In the genomic region with DNA sequence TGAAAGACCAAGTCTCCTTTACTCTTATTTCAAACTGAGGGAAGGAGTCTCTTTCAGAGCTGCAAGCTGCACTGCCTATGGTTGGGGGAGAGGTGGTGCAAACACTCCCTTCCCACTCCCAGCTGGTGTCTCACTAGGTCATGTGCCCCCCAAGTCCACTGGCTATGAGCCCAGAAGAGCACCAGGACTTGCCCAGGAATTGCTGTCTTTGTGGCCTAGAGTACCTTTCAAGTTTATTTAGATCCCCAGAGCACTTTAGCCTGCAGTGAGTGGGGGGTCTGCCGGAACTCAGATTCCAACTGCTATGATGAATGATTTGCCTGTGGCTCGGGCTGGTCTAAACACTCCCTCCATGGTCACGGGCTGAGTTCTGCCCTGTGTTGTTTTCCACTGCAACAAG, we compare ENCODE assay signal across 32 cellular contexts.
DNase-seq lines count a peak whose midpoint lies in the region; ATAC-seq lines count a peak whose summit lies in the region.
"Had no signal": no experiment of that assay in that cellular context is flagged by ENCODE, and none has a peak within 500 bp of the region (broad histone marks: within the 10 kb centered on the region; RNA-seq: fewer than 3 reads in every experiment).

No MANE protein-coding gene starts in this region.

- peak overlapping the region; percentile 19 for H3K27ac Mint-ChIP-seq in activated CD4-positive, alpha-beta T cell treated with anti-CD3 and anti-CD28 coated beads, Interleukin-2, amount 10 ng/mL, durations not matched to agents 24 days and 14 days
- H3K27ac Mint-ChIP-seq in activated CD4-positive, alpha-beta T cell treated with anti-CD3 and anti-CD28 coated beads for 36 hours = no peak overlapping the region
- H3K27ac Mint-ChIP-seq in stimulated activated naive B cell treated with anti-CD40 and anti-IgM and Interleukin-4, amounts not matched to agents 10 μg/mL and 1 μg/mL and 100 μg/mL, for 72 hours = peak overlapping the region; percentile 21
- H3K27ac Mint-ChIP-seq: activated CD8-positive, alpha-beta memory T cell treated with anti-CD3 and anti-CD28 coated beads, Interleukin-2, amount 10 ng/mL, durations not matched to agents 7 days and 5 days; activated naive CD8-positive, alpha-beta T cell treated with anti-CD3 and anti-CD28 coated beads, Interleukin-2, amount 50 U/mL, for 24 hours; stimulated activated naive CD8-positive, alpha-beta T cell treated with anti-CD3 and anti-CD28 coated beads, Interleukin-15, amount 100 ng/mL, for 72 hours had no signal

- H3K4me1 Mint-ChIP-seq in activated CD4-positive, alpha-beta T cell treated with anti-CD3 and anti-CD28 coated beads, Interleukin-2, amount 10 ng/mL, durations not matched to agents 24 days and 14 days = peaks cover 3% of the 10 kb centered on the region
- H3K4me1 Mint-ChIP-seq in activated CD4-positive, alpha-beta T cell treated with anti-CD3 and anti-CD28 coated beads for 36 hours = peaks cover 8% of the 10 kb centered on the region
- H3K4me1 Mint-ChIP-seq in stimulated activated naive B cell treated with anti-CD40 and anti-IgM and Interleukin-4, amounts not matched to agents 10 μg/mL and 1 μg/mL and 100 μg/mL, for 72 hours = peaks cover 0 to 12% of the 10 kb centered on the region in 2 donors
- H3K4me1 Mint-ChIP-seq: neural crest cell; stimulated activated naive CD8-positive, alpha-beta T cell treated with anti-CD3 and anti-CD28 coated beads, Interleukin-15, amount 100 ng/mL, for 72 hours had no signal

- H3K9me3 Mint-ChIP-seq in activated CD4-positive, alpha-beta T cell treated with anti-CD3 and anti-CD28 coated beads, Interleukin-2, amount 10 ng/mL, durations not matched to agents 24 days and 14 days = no peaks in the 10 kb centered on the region
- no peaks in the 10 kb centered on the region for H3K9me3 Mint-ChIP-seq in activated CD4-positive, alpha-beta T cell treated with anti-CD3 and anti-CD28 coated beads for 36 hours (ENCODE audit: low read depth)
- peaks cover 0 to 2% of the 10 kb centered on the region in 2 donors for H3K9me3 Mint-ChIP-seq in stimulated activated naive B cell treated with anti-CD40 and anti-IgM and Interleukin-4, amounts not matched to agents 10 μg/mL and 1 μg/mL and 100 μg/mL, for 72 hours
- H3K9me3 Mint-ChIP-seq: activated naive CD8-positive, alpha-beta T cell treated with anti-CD3 and anti-CD28 coated beads, Interleukin-2, amount 50 U/mL, for 24 hours; neural crest cell; stimulated activated naive CD8-positive, alpha-beta T cell treated with anti-CD3 and anti-CD28 coated beads, Interleukin-15, amount 100 ng/mL, for 72 hours had no signal

- CTCF ChIA-PET in activated CD4-positive, alpha-beta T cell treated with anti-CD3 and anti-CD28 coated beads for 36 hours (lab: Charles Lee) = no interaction called here

- ATAC-seq in activated CD4-positive, alpha-beta T cell treated with anti-CD3 and anti-CD28 coated beads for 36 hours = no peak
- ATAC-seq in stimulated activated naive B cell treated with anti-CD40 and anti-IgM and Interleukin-4, amounts not matched to agents 10 μg/mL and 1 μg/mL and 100 μg/mL, for 72 hours (replicated peaks) = no peak
- ATAC-seq: activated CD8-positive, alpha-beta memory T cell treated with anti-CD3 and anti-CD28 coated beads, Interleukin-2, amount 10 ng/mL, durations not matched to agents 7 days and 5 days; activated naive CD8-positive, alpha-beta T cell treated with anti-CD3 and anti-CD28 coated beads, Interleukin-2, amount 50 U/mL, for 24 hours; body of pancreas; HCT116; stimulated activated naive CD8-positive, alpha-beta T cell treated with anti-CD3 and anti-CD28 coated beads, Interleukin-15, amount 100 ng/mL, for 72 hours had no signal

- no peak for DNase-seq in activated CD4-positive, alpha-beta T cell treated with anti-CD3 and anti-CD28 coated beads, Interleukin-2, amount 10 ng/mL, durations not matched to agents 24 days and 14 days
- no peak for DNase-seq in activated CD4-positive, alpha-beta T cell treated with anti-CD3 and anti-CD28 coated beads for 36 hours
- peak; percentile 39 for DNase-seq in amniotic epithelial cell (ENCODE audit: low read depth)
- DNase-seq in islet precursor cell = peak; percentile 50
- DNase-seq in stimulated activated naive B cell treated with anti-CD40 and anti-IgM and Interleukin-4, amounts not matched to agents 10 μg/mL and 1 μg/mL and 100 μg/mL, for 72 hours = no peak
- DNase-seq in stimulated activated CD4-positive, alpha-beta T cell treated with anti-CD3 and anti-CD28 coated beads, Interleukin-12 subunit alpha, Interleukin-12 subunit beta, amount 100 ng/mL, for 4 hours = no peak
- DNase-seq in T-helper 2 cell = no peak
- DNase-seq in kidney tubule cell (ENCODE audit: low spot score) = no peak
- DNase-seq: 8988T; activated CD4-positive, alpha-beta T cell treated with anti-CD3 and anti-CD28 coated beads, Interleukin-2, amount 50 U/mL, for 4 hours; activated CD4-positive, CD25-positive, alpha-beta regulatory T cell; activated CD8-positive, alpha-beta memory T cell treated with anti-CD3 and anti-CD28 coated beads, Interleukin-2, amount 10 ng/mL, durations not matched to agents 7 days and 5 days; activated naive CD4-positive, alpha-beta T cell; activated naive CD8-positive, alpha-beta T cell treated with anti-CD3 and anti-CD28 coated beads, Interleukin-2, amount 50 U/mL, for 24 hours; activated T-cell treated with anti-CD3 and anti-CD28 coated beads, Interleukin-2, amount 50 U/mL, for 48 hours; body of pancreas; Caco-2; cerebellar nuclear complex; hypothalamus; KBM-7; mammary epithelial cell; MM.1S; NCI-H1436 treated with DMSO at 0.1 percent for 48 hours; NCI-H2081 treated with DMSO at 0.1 percent for 48 hours; NCI-H345; NCI-H774; stimulated activated CD4-positive, alpha-beta T cell treated with anti-CD3 and anti-CD28 coated beads, Interleukin-2, amount 100 ng/mL, for 24 hours; stimulated activated naive CD8-positive, alpha-beta T cell treated with anti-CD3 and anti-CD28 coated beads, Interleukin-15, amount 100 ng/mL, for 72 hours; uterus had no signal

- H3K4me3 Mint-ChIP-seq in activated CD4-positive, alpha-beta T cell treated with anti-CD3 and anti-CD28 coated beads, Interleukin-2, amount 10 ng/mL, durations not matched to agents 24 days and 14 days = no peak overlapping the region
- no peak overlapping the region for H3K4me3 Mint-ChIP-seq in activated CD4-positive, alpha-beta T cell treated with anti-CD3 and anti-CD28 coated beads for 36 hours
- no peak overlapping the region for H3K4me3 Mint-ChIP-seq in stimulated activated naive B cell treated with anti-CD40 and anti-IgM and Interleukin-4, amounts not matched to agents 10 μg/mL and 1 μg/mL and 100 μg/mL, for 72 hours
- H3K4me3 Mint-ChIP-seq: activated CD8-positive, alpha-beta memory T cell treated with anti-CD3 and anti-CD28 coated beads, Interleukin-2, amount 10 ng/mL, durations not matched to agents 7 days and 5 days; activated naive CD8-positive, alpha-beta T cell treated with anti-CD3 and anti-CD28 coated beads, Interleukin-2, amount 50 U/mL, for 24 hours; CD14-positive monocyte; neural crest cell; stimulated activated naive CD8-positive, alpha-beta T cell treated with anti-CD3 and anti-CD28 coated beads, Interleukin-15, amount 100 ng/mL, for 72 hours had no signal

- POLR2A ChIA-PET in activated CD4-positive, alpha-beta T cell treated with anti-CD3 and anti-CD28 coated beads for 36 hours (lab: Charles Lee) = no interaction called here

- no peaks in the 10 kb centered on the region for H3K36me3 Mint-ChIP-seq in activated CD4-positive, alpha-beta T cell treated with anti-CD3 and anti-CD28 coated beads, Interleukin-2, amount 10 ng/mL, durations not matched to agents 24 days and 14 days (ENCODE audit: low read depth)
- no peaks in the 10 kb centered on the region for H3K36me3 Mint-ChIP-seq in activated CD4-positive, alpha-beta T cell treated with anti-CD3 and anti-CD28 coated beads for 36 hours (ENCODE audit: low read depth)
- peaks cover 0 to 3% of the 10 kb centered on the region in 2 donors for H3K36me3 Mint-ChIP-seq in stimulated activated naive B cell treated with anti-CD40 and anti-IgM and Interleukin-4, amounts not matched to agents 10 μg/mL and 1 μg/mL and 100 μg/mL, for 72 hours
- H3K36me3 Mint-ChIP-seq: CD14-positive monocyte had no signal

- intact Hi-C loops in activated CD4-positive, alpha-beta T cell treated with anti-CD3 and anti-CD28 coated beads, Interleukin-2, amount 10 ng/mL, durations not matched to agents 24 days and 14 days (cut with micrococcal nuclease) = no loop called here
- intact Hi-C loops in activated CD4-positive, alpha-beta T cell treated with anti-CD3 and anti-CD28 coated beads for 36 hours (cut with DNase I, micrococcal nuclease) = no loop called here

- no peaks in the 10 kb centered on the region for H3K27me3 Mint-ChIP-seq in activated CD4-positive, alpha-beta T cell treated with anti-CD3 and anti-CD28 coated beads, Interleukin-2, amount 10 ng/mL, durations not matched to agents 24 days and 14 days
- H3K27me3 Mint-ChIP-seq in activated CD4-positive, alpha-beta T cell treated with anti-CD3 and anti-CD28 coated beads for 36 hours = no peaks in the 10 kb centered on the region
- H3K27me3 Mint-ChIP-seq in stimulated activated naive B cell treated with anti-CD40 and anti-IgM and Interleukin-4, amounts not matched to agents 10 μg/mL and 1 μg/mL and 100 μg/mL, for 72 hours = peaks cover 4 to 10% of the 10 kb centered on the region in 2 donors
- H3K27me3 Mint-ChIP-seq: activated CD8-positive, alpha-beta memory T cell treated with anti-CD3 and anti-CD28 coated beads, Interleukin-2, amount 10 ng/mL, durations not matched to agents 7 days and 5 days; activated naive CD8-positive, alpha-beta T cell treated with anti-CD3 and anti-CD28 coated beads, Interleukin-2, amount 50 U/mL, for 24 hours; stimulated activated naive CD8-positive, alpha-beta T cell treated with anti-CD3 and anti-CD28 coated beads, Interleukin-15, amount 100 ng/mL, for 72 hours had no signal

Comparison
In these comparisons a context has a peak if more than half of its experiments do, and no peak if none do; other contexts are left out.
1. DNase-seq: peak in amniotic epithelial cell (single experiment) and islet precursor cell (single experiment); none in activated CD4-positive, alpha-beta T cell treated with anti-CD3 and anti-CD28 coated beads, Interleukin-2, amount 10 ng/mL, durations not matched to agents 24 days and 14 days (single experiment), activated CD4-positive, alpha-beta T cell treated with anti-CD3 and anti-CD28 coated beads for 36 hours (single experiment), stimulated activated naive B cell treated with anti-CD40 and anti-IgM and Interleukin-4, amounts not matched to agents 10 μg/mL and 1 μg/mL and 100 μg/mL, for 72 hours (single experiment), stimulated activated CD4-positive, alpha-beta T cell treated with anti-CD3 and anti-CD28 coated beads, Interleukin-12 subunit alpha, Interleukin-12 subunit beta, amount 100 ng/mL, for 4 hours (single experiment), T-helper 2 cell (0 of 5) and kidney tubule cell (single experiment).